Comparison of ENCODE assay signal across 8 cellular contexts in genomic region chr22:28829358-28830181, GRCh38. TPM values are rescaled to one million over a fixed set of nuclear protein-coding genes. Genes with fewer than 3 reads are reported as not detected.
DNase-seq lines count a peak whose midpoint lies in the region; ATAC-seq, FAIRE-seq and TF ChIP-seq lines count a peak whose summit lies in the region.

No MANE protein-coding gene starts in this region.

- H3K36me3 ChIP-seq in liver (ENCODE audit: control insufficient read depth in 4 of 4, insufficient read depth in 3 of 4, low read depth in 1 of 4, low read length in 3 of 4), result no peaks in the 10 kb centered on the region

- peak; percentile 98 to 100 for TF ChIP-seq RAD21 in liver (IDR thresholded peaks at IDR 0.05)

- DNase-seq in AG04449 (ENCODE audit: low read depth, low spot score) (peak; percentile 7), GM18507 (ENCODE audit: extremely low spot score, insufficient read length, low read depth) (peak; percentile 58), NCI-H2227 (lab: John Stamatoyannopoulos, UW; ENCODE audit: unreplicated experiment) (peak; percentile 75)
- DNase-seq in activated CD4-positive, alpha-beta T cell treated with anti-CD3 and anti-CD28 coated beads, Interleukin-2, amount 10 ng/mL, durations not matched to agents 24 days and 14 days, result peak; percentile 93
- peak; percentile 71 for DNase-seq in stimulated activated CD4-positive, alpha-beta T cell treated with anti-CD3 and anti-CD28 coated beads, Interleukin-4, amount 100 ng/mL, for 1 hour

- TF ChIP-seq CTCF in AG04449 (IDR thresholded peaks at IDR 0.05; ENCODE audit: insufficient read depth, low read length, missing control alignments), result peak; percentile 89
- peak; percentile 98 for TF ChIP-seq CTCF in liver (IDR thresholded peaks at IDR 0.05; ENCODE audit: low read depth, low read length, missing input control)

- H3K27ac ChIP-seq in liver (ENCODE audit: low read depth in 1 of 2, low read length in 2 of 2), result peak overlapping the region; percentile 67 to 79

- no peak for ATAC-seq in HG02840 (IDR thresholded peaks at IDR 0.05; ENCODE audit: low FRiP score, unreplicated experiment)

- 31% methylated on average over 12 of the region's 12 CpGs for WGBS in liver

- CTCF ChIA-PET in AG04449 (lab: Yijun Ruan, JAX), result interaction anchor here (0.6 to 7.1 kb wide), 43 partner anchors 8 to 941 kb away, joined by 3 to 211 read pairs (median 5); no protein-coding TSS in a partner anchor

- peaks cover 44% of the 10 kb centered on the region for H3K36me3 Mint-ChIP-seq in activated CD4-positive, alpha-beta T cell treated with anti-CD3 and anti-CD28 coated beads, Interleukin-2, amount 10 ng/mL, durations not matched to agents 24 days and 14 days (ENCODE audit: low read depth)
- H3K36me3 Mint-ChIP-seq in dendritic cell treated with granulocyte-macrophage colony-stimulating factor and Interleukin-4, amounts not matched to agents 40 ng/mL and 50 ng/mL, for 4 days (ENCODE audit: low read depth), result no peaks in the 10 kb centered on the region

- peak overlapping the region in 1 of 2 donors; percentile 74 for H3K9ac ChIP-seq in liver (ENCODE audit: low read depth in 1 of 2, low read length in 2 of 2)

- H3K4me1 ChIP-seq in liver (ENCODE audit: control insufficient read depth in 4 of 4, insufficient read depth in 4 of 4, low read length in 3 of 4), result peaks cover 4 to 18% (median 14%) of the 10 kb centered on the region in 4 donors

- H3K27me3 Mint-ChIP-seq in activated CD4-positive, alpha-beta T cell treated with anti-CD3 and anti-CD28 coated beads, Interleukin-2, amount 10 ng/mL, durations not matched to agents 24 days and 14 days, result no peaks in the 10 kb centered on the region
- H3K27me3 Mint-ChIP-seq in dendritic cell treated with granulocyte-macrophage colony-stimulating factor and Interleukin-4, amounts not matched to agents 40 ng/mL and 50 ng/mL, for 4 days, result no peaks in the 10 kb centered on the region

- peaks cover 23% of the 10 kb centered on the region for H3K4me1 Mint-ChIP-seq in activated CD4-positive, alpha-beta T cell treated with anti-CD3 and anti-CD28 coated beads, Interleukin-2, amount 10 ng/mL, durations not matched to agents 24 days and 14 days
- peaks cover 32% of the 10 kb centered on the region for H3K4me1 Mint-ChIP-seq in dendritic cell treated with granulocyte-macrophage colony-stimulating factor and Interleukin-4, amounts not matched to agents 40 ng/mL and 50 ng/mL, for 4 days (ENCODE audit: low read depth)

- H3K4me3 Mint-ChIP-seq in activated CD4-positive, alpha-beta T cell treated with anti-CD3 and anti-CD28 coated beads, Interleukin-2, amount 10 ng/mL, durations not matched to agents 24 days and 14 days, result peak overlapping the region; percentile 34
- no peak overlapping the region for H3K4me3 Mint-ChIP-seq in dendritic cell treated with granulocyte-macrophage colony-stimulating factor and Interleukin-4, amounts not matched to agents 40 ng/mL and 50 ng/mL, for 4 days

- no peaks in the 10 kb centered on the region for H3K9me3 ChIP-seq in liver (ENCODE audit: control insufficient read depth in 4 of 4, low read length in 3 of 4)

- H3K9me3 Mint-ChIP-seq in activated CD4-positive, alpha-beta T cell treated with anti-CD3 and anti-CD28 coated beads, Interleukin-2, amount 10 ng/mL, durations not matched to agents 24 days and 14 days, result no peaks in the 10 kb centered on the region
- H3K9me3 Mint-ChIP-seq in dendritic cell treated with granulocyte-macrophage colony-stimulating factor and Interleukin-4, amounts not matched to agents 40 ng/mL and 50 ng/mL, for 4 days, result no peaks in the 10 kb centered on the region

- intact Hi-C loops in activated CD4-positive, alpha-beta T cell treated with anti-CD3 and anti-CD28 coated beads, Interleukin-2, amount 10 ng/mL, durations not matched to agents 24 days and 14 days (cut with micrococcal nuclease), result loop anchor here (1.0 to 2.0 kb wide), 4 partner anchors 31 to 229 kb away; partner anchors contain the start of gene CCDC117
- intact Hi-C loops in dendritic cell treated with granulocyte-macrophage colony-stimulating factor and Interleukin-4, amounts not matched to agents 40 ng/mL and 50 ng/mL, for 4 days (cut with micrococcal nuclease), result loop anchor here (1.0 to 5.0 kb wide), 3 partner anchors 39 to 229 kb away; partner anchors contain the start of genes CHEK2 and HSCB

- POLR2A ChIA-PET in AG04449 (lab: Yijun Ruan, JAX), result interaction anchor here (0.6 kb wide), 1 partner anchor 290 kb away, joined by 4 read pairs; no protein-coding TSS in a partner anchor

- peak; percentile 86 for FAIRE-seq in GM18507 (lab: Jason Lieb, UNC)

- H3K27ac Mint-ChIP-seq in activated CD4-positive, alpha-beta T cell treated with anti-CD3 and anti-CD28 coated beads, Interleukin-2, amount 10 ng/mL, durations not matched to agents 24 days and 14 days, result no peak overlapping the region
- H3K27ac Mint-ChIP-seq in dendritic cell treated with granulocyte-macrophage colony-stimulating factor and Interleukin-4, amounts not matched to agents 40 ng/mL and 50 ng/mL, for 4 days, result peak overlapping the region; percentile 14

- no peak overlapping the region for H3K4me3 ChIP-seq in AG04449 (ENCODE audit: low read depth, low read length)
- H3K4me3 ChIP-seq in liver (ENCODE audit: low read depth in 1 of 3, low read length in 3 of 3), result peak overlapping the region in 1 of 3 donors; percentile 4

- no peaks in the 10 kb centered on the region for H3K27me3 ChIP-seq in liver (ENCODE audit: control insufficient read depth in 4 of 4, insufficient read depth in 4 of 4, low read length in 3 of 4)

TF ChIP-seq in liver, 16 proteins besides CTCF, POLR2A, EP300 and RAD21:
- TF ChIP-seq MAX (IDR thresholded peaks at IDR 0.05), result peak; percentile 21
- TF ChIP-seq RXRA (IDR thresholded peaks at IDR 0.05), result peak; percentile 51 to 69
- TF ChIP-seq HNF4A (conservative IDR thresholded peaks at IDR 0.05), result peak; percentile 49 to 54
- no peak for TF ChIP-seq EGR1 (IDR thresholded peaks at IDR 0.05; ENCODE audit: low read depth in 2 of 2)
- peak; percentile 39 for TF ChIP-seq SP1 (IDR thresholded peaks at IDR 0.05)
- TF ChIP-seq JUND (IDR thresholded peaks at IDR 0.05), result peak in 1 of 2 donors; percentile 13
- TF ChIP-seq YY1 (IDR thresholded peaks at IDR 0.05), result peak; percentile 78
- TF ChIP-seq REST (IDR thresholded peaks at IDR 0.05), result no peak
- no peak for TF ChIP-seq GABPA (IDR thresholded peaks at IDR 0.05 in 1 of 2, conservative IDR thresholded peaks at IDR 0.05 in 1 of 2)
- no peak for TF ChIP-seq FOXA2 (IDR thresholded peaks at IDR 0.05)

RNA-seq across cellular contexts. Expression of gene XBP1, which starts 29.2 kb away (rescaled TPM):
- total RNA-seq in activated CD4-positive, alpha-beta T cell treated with anti-CD3 and anti-CD28 coated beads, Interleukin-2, amount 10 ng/mL, durations not matched to agents 24 days and 14 days, result 133 and 135 TPM in 2 replicates
- total RNA-seq in liver, result 100 to 1,000 TPM; 597 to 613 TPM
- 100 to 1,000 TPM; 303 to 705 TPM for polyA plus RNA-seq in liver

RNA-seq across cellular contexts. Expression of gene ZNRF3, which starts 53.8 kb away (rescaled TPM):
- 2.0 and 2.3 TPM in 2 replicates for total RNA-seq in activated CD4-positive, alpha-beta T cell treated with anti-CD3 and anti-CD28 coated beads, Interleukin-2, amount 10 ng/mL, durations not matched to agents 24 days and 14 days
- total RNA-seq in liver, result 1 to 10 TPM; 5.0 to 5.9 TPM
- polyA plus RNA-seq in liver, result 1 to 10 TPM; 2.2 to 4.4 TPM

RNA-seq across cellular contexts. Expression of gene CCDC117, which starts 57.1 kb away (rescaled TPM):
- 41.2 and 47.7 TPM in 2 replicates for total RNA-seq in activated CD4-positive, alpha-beta T cell treated with anti-CD3 and anti-CD28 coated beads, Interleukin-2, amount 10 ng/mL, durations not matched to agents 24 days and 14 days
- total RNA-seq in liver, result 10 to 100 TPM; 23.2 to 24.0 TPM
- 1 to 10 TPM; 8.1 to 9.3 TPM for polyA plus RNA-seq in liver

Comparison
In these comparisons a context has a peak if more than half of its experiments do, and no peak if none do; other contexts are left out.
1. DNase-seq: peak in every context shown above with its lines; median percentile 93 in activated CD4-positive, alpha-beta T cell treated with anti-CD3 and anti-CD28 coated beads, Interleukin-2, amount 10 ng/mL, durations not matched to agents 24 days and 14 days; 75 in NCI-H2227; 71 in stimulated activated CD4-positive, alpha-beta T cell treated with anti-CD3 and anti-CD28 coated beads, Interleukin-4, amount 100 ng/mL, for 1 hour; 58 in GM18507; 7 in AG04449.